ENCODE assay signal across 11 cellular contexts in genomic region chr1:236465959-236466303, GRCh38. TPM values are rescaled to one million over a fixed set of nuclear protein-coding genes. Genes with fewer than 3 reads are reported as not detected.
DNase-seq lines count a peak whose midpoint lies in the region; ATAC-seq and TF ChIP-seq lines count a peak whose summit lies in the region.
"Had no signal": no experiment of that assay in that cellular context is flagged by ENCODE, and none has a peak within 500 bp of the region (broad histone marks: within the 10 kb centered on the region; RNA-seq: fewer than 3 reads in every experiment).

No MANE protein-coding gene starts in this region.

- H3K27ac ChIP-seq in body of pancreas, result no peak overlapping the region
- no peak overlapping the region for H3K27ac ChIP-seq in ovary

- 76 to 90% methylated on average over 5 of the region's 5 CpGs for WGBS in body of pancreas, 2 donors
- WGBS in ovary, 3 donors, result 87 to 93% (median 88%) methylated on average over 5 of the region's 5 CpGs

- H3K4me1 Mint-ChIP-seq in T-helper 1 cell treated with Interleukin-12 subunit alpha and Interleukin-12 subunit beta and Interleukin-4 antibody, amounts not matched to agents 30 μg/mL and 1 μg/mL, for 36 hours (ENCODE audit: low read depth), result peaks cover 14% of the 10 kb centered on the region

- DNase-seq in GM12864 (ENCODE audit: low read depth) (peak; percentile 59), NCI-H128 (lab: John Stamatoyannopoulos, UW; ENCODE audit: unreplicated experiment) (no peak), body of pancreas (no peak), pons (ENCODE audit: low spot score) (no peak), ovary (no peak)
- DNase-seq: DMS53, IMR-90 had no signal

- H3K27ac Mint-ChIP-seq in T-helper 1 cell treated with Interleukin-12 subunit alpha and Interleukin-12 subunit beta and Interleukin-4 antibody, amounts not matched to agents 30 μg/mL and 1 μg/mL, for 36 hours, result peak overlapping the region; percentile 43
- H3K27ac Mint-ChIP-seq: brain had no signal

- H3K4me3 Mint-ChIP-seq in T-helper 1 cell treated with Interleukin-12 subunit alpha and Interleukin-12 subunit beta and Interleukin-4 antibody, amounts not matched to agents 30 μg/mL and 1 μg/mL, for 36 hours, result no peak overlapping the region
- H3K4me3 Mint-ChIP-seq: brain had no signal

- intact Hi-C loops in body of pancreas (cut with DNase I), result no loop called here
- intact Hi-C loops in ovary (cut with DNase I), result no loop called here

- H3K9me3 ChIP-seq in body of pancreas (no peaks in the 10 kb centered on the region), ovary (no peaks in the 10 kb centered on the region)

- H3K27me3 ChIP-seq in body of pancreas (no peaks in the 10 kb centered on the region), ovary (no peaks in the 10 kb centered on the region)

- no peaks in the 10 kb centered on the region for H3K9me3 Mint-ChIP-seq in T-helper 1 cell treated with Interleukin-12 subunit alpha and Interleukin-12 subunit beta and Interleukin-4 antibody, amounts not matched to agents 30 μg/mL and 1 μg/mL, for 36 hours
- H3K9me3 Mint-ChIP-seq: brain had no signal

- TF ChIP-seq EP300 in ovary (IDR thresholded peaks at IDR 0.05), result no peak

- ATAC-seq in GM19328 (IDR thresholded peaks at IDR 0.05; ENCODE audit: unreplicated experiment) (peak; percentile 88), HG03045 (IDR thresholded peaks at IDR 0.05; ENCODE audit: unreplicated experiment) (peak; percentile 81), body of pancreas (no peak)

- H3K36me3 ChIP-seq in body of pancreas (replicated peaks in 1 of 2; ENCODE audit: insufficient read depth in 1 of 2, low read depth in 2 of 2) (no peaks in the 10 kb centered on the region), ovary (no peaks in the 10 kb centered on the region)

- TF ChIP-seq POLR2A in body of pancreas (IDR thresholded peaks at IDR 0.05), result no peak
- no peak for TF ChIP-seq POLR2A in ovary (IDR thresholded peaks at IDR 0.05)

- peaks cover 3% of the 10 kb centered on the region for H3K36me3 Mint-ChIP-seq in T-helper 1 cell treated with Interleukin-12 subunit alpha and Interleukin-12 subunit beta and Interleukin-4 antibody, amounts not matched to agents 30 μg/mL and 1 μg/mL, for 36 hours (ENCODE audit: low read depth)
- H3K36me3 Mint-ChIP-seq: brain had no signal

- H3K4me1 ChIP-seq in body of pancreas (no peaks in the 10 kb centered on the region), ovary (ENCODE audit: insufficient read depth) (no peaks in the 10 kb centered on the region)

- H3K4me3 ChIP-seq in GM12864 (ENCODE audit: low read depth, low read length) (no peak overlapping the region), body of pancreas (no peak overlapping the region), ovary (no peak overlapping the region)

- no peak for TF ChIP-seq CTCF in GM12864 (IDR thresholded peaks at IDR 0.05; ENCODE audit: low read depth, low read length, missing control alignments)
- TF ChIP-seq CTCF in body of pancreas (IDR thresholded peaks at IDR 0.05), result no peak
- no peak for TF ChIP-seq CTCF in ovary (IDR thresholded peaks at IDR 0.05)

- peaks cover 19% of the 10 kb centered on the region for H3K27me3 Mint-ChIP-seq in T-helper 1 cell treated with Interleukin-12 subunit alpha and Interleukin-12 subunit beta and Interleukin-4 antibody, amounts not matched to agents 30 μg/mL and 1 μg/mL, for 36 hours (ENCODE audit: low read depth)

RNA-seq across cellular contexts. Expression of gene LGALS8, which starts 57.9 kb away (rescaled TPM):
- total RNA-seq in body of pancreas, result 10 to 100 TPM; 58.9 to 83.4 TPM
- total RNA-seq in ovary, result 10 to 100 TPM; 36.4 to 91.2 (median 44.5) TPM
- polyA plus RNA-seq in ovary, result 10 to 100 TPM; 23.7 to 54.0 TPM
